15 cellular contexts compared by ENCODE assay signal in genomic region chr3:193800138-193801043, GRCh38.
"Had no signal": no experiment of that assay in that cellular context is flagged by ENCODE, and none has a peak within 500 bp of the region (broad histone marks: within the 10 kb centered on the region; RNA-seq: fewer than 3 reads in every experiment).

No MANE protein-coding gene starts in this region.

- FAIRE-seq: bronchial epithelial cell had no signal

- ATAC-seq: activated CD8-positive, alpha-beta T cell treated with anti-CD3 and anti-CD28 coated beads, Interleukin-2, amount 10 ng/mL, durations not matched to agents 7 days and 5 days; activated naive CD8-positive, alpha-beta T cell treated with anti-CD3 and anti-CD28 coated beads, Interleukin-2, amount 50 U/mL, for 24 hours; gastrocnemius medialis; natural killer cell; psoas muscle; right lobe of liver had no signal

- H3K4me1 ChIP-seq: ascending aorta, gastrocnemius medialis, psoas muscle, right lobe of liver had no signal

- H3K36me3 ChIP-seq: ascending aorta, gastrocnemius medialis, right lobe of liver, upper lobe of left lung, WERI-Rb-1 had no signal

- H3K27ac ChIP-seq: ascending aorta, gastrocnemius medialis, psoas muscle, right lobe of liver, upper lobe of left lung, WERI-Rb-1 had no signal

- H3K9me3 ChIP-seq: ascending aorta, gastrocnemius medialis, psoas muscle, right lobe of liver, upper lobe of left lung had no signal

- DNase-seq: activated CD4-positive, alpha-beta T cell treated with anti-CD3 and anti-CD28 coated beads for 4 hours; activated CD8-positive, alpha-beta T cell treated with anti-CD3 and anti-CD28 coated beads, Interleukin-2, amount 10 ng/mL, durations not matched to agents 7 days and 5 days; activated naive CD4-positive, alpha-beta T cell treated with Interleukin-2 at 50 U/mL for 16 hours; activated naive CD8-positive, alpha-beta T cell treated with anti-CD3 and anti-CD28 coated beads, Interleukin-2, amount 50 U/mL, for 24 hours; gastrocnemius medialis; natural killer cell; psoas muscle; right lobe of liver; stimulated activated CD4-positive, alpha-beta T cell treated with anti-CD3 and anti-CD28 coated beads, Interleukin-2, amount 100 ng/mL, for 24 hours; stimulated activated naive CD4-positive, alpha-beta T cell treated with Interleukin-2 at 50 U/mL for 16 hours; SW 1271; upper lobe of left lung; WERI-Rb-1 had no signal

- H3K27me3 ChIP-seq: ascending aorta, gastrocnemius medialis, right lobe of liver, upper lobe of left lung had no signal

- H3K4me3 ChIP-seq: ascending aorta, gastrocnemius medialis, psoas muscle, right lobe of liver, upper lobe of left lung had no signal
